Comparison of ENCODE assay signal across 10 cellular contexts in the genomic region with DNA sequence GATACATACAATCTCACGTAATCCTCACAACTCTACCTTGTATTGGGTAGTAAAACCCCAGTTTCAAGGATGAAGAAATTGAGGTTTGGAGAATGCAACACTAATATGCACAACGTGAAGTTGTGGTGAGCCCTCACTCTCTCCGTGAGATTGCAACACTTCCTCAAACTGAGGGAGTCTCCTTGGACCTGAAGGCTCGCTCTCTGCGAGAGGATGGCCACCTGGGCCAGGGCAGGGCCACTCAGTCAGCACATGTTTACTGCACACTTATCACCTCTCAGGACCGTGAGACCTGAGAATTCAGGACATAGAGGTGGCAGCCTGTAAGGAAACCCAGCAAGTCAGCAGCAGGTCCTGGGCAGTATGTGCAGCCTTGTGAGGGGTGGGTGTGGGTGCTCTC. TPM values are rescaled to one million over a fixed set of nuclear protein-coding genes. Genes with fewer than 3 reads are reported as not detected.
DNase-seq lines count a peak whose midpoint lies in the region; ATAC-seq and TF ChIP-seq lines count a peak whose summit lies in the region.
"Had no signal": no experiment of that assay in that cellular context is flagged by ENCODE, and none has a peak within 500 bp of the region (broad histone marks: within the 10 kb centered on the region; RNA-seq: fewer than 3 reads in every experiment).

No MANE protein-coding gene starts in this region.

- CTCF ChIA-PET in CD8-positive, alpha-beta T cell (lab: Charles Lee) = interaction anchor here (0.6 kb wide), 1 partner anchor 11 kb away, joined by 3 read pairs; no protein-coding TSS in a partner anchor
- CTCF ChIA-PET in activated CD8-positive, alpha-beta T cell treated with anti-CD3 and anti-CD28 coated beads for 36 hours (lab: Charles Lee) = no interaction called here
- CTCF ChIA-PET in naive thymus-derived CD4-positive, alpha-beta T cell (lab: Charles Lee) = interaction anchor here (0.8 kb wide), 1 partner anchor 9 kb away, joined by 3 read pairs; no protein-coding TSS in a partner anchor

- peaks cover 45% of the 10 kb centered on the region for H3K4me1 ChIP-seq in CD8-positive, alpha-beta T cell (ENCODE audit: insufficient read depth, low read length)
- peaks cover 15 to 60% of the 10 kb centered on the region in 2 donors for H3K4me1 ChIP-seq in naive thymus-derived CD4-positive, alpha-beta T cell (ENCODE audit: control insufficient read depth in 2 of 2, insufficient read depth in 2 of 2, low read length in 2 of 2)
- H3K4me1 ChIP-seq: Caco-2 had no signal

- POLR2A ChIA-PET in CD8-positive, alpha-beta T cell (lab: Charles Lee) = no interaction called here
- POLR2A ChIA-PET in activated CD8-positive, alpha-beta T cell treated with anti-CD3 and anti-CD28 coated beads for 36 hours (lab: Charles Lee) = interaction anchor here (1.1 kb wide), 1 partner anchor 9 kb away, joined by 4 read pairs; a partner anchor contains a TSS
- POLR2A ChIA-PET in naive thymus-derived CD4-positive, alpha-beta T cell (lab: Charles Lee) = interaction anchor here (1.3 to 1.7 kb wide), 3 partner anchors 8 to 41 kb away, joined by 3 to 8 read pairs (median 3); a partner anchor contains a TSS

- no peak overlapping the region for H3K4me3 ChIP-seq in CD8-positive, alpha-beta T cell (ENCODE audit: low read depth, low read length)
- no peak overlapping the region for H3K4me3 ChIP-seq in naive thymus-derived CD4-positive, alpha-beta T cell (ENCODE audit: low read length)
- H3K4me3 ChIP-seq: suprapubic skin had no signal

- H3K36me3 Mint-ChIP-seq in CD8-positive, alpha-beta T cell = peaks cover 84% of the 10 kb centered on the region
- peaks cover 37% of the 10 kb centered on the region for H3K36me3 Mint-ChIP-seq in activated CD8-positive, alpha-beta T cell treated with anti-CD3 and anti-CD28 coated beads for 36 hours (ENCODE audit: low read depth)
- peaks cover 21 to 53% (median 32%) of the 10 kb centered on the region in 5 donors for H3K36me3 Mint-ChIP-seq in naive thymus-derived CD4-positive, alpha-beta T cell

- H3K27ac ChIP-seq in CD8-positive, alpha-beta T cell (ENCODE audit: low read depth, low read length) = no peak overlapping the region
- H3K27ac ChIP-seq in naive thymus-derived CD4-positive, alpha-beta T cell (ENCODE audit: low read depth, low read length) = peak overlapping the region; percentile 70
- H3K27ac ChIP-seq: suprapubic skin had no signal

- H3K4me3 Mint-ChIP-seq in CD8-positive, alpha-beta T cell = no peak overlapping the region
- no peak overlapping the region for H3K4me3 Mint-ChIP-seq in activated CD8-positive, alpha-beta T cell treated with anti-CD3 and anti-CD28 coated beads for 36 hours
- H3K4me3 Mint-ChIP-seq in naive thymus-derived CD4-positive, alpha-beta T cell = peak overlapping the region; percentile 13 to 95 (median 75)

- TF ChIP-seq CTCF in CD8-positive, alpha-beta T cell (IDR thresholded peaks at IDR 0.05) = no peak
- no peak for TF ChIP-seq CTCF in activated CD8-positive, alpha-beta T cell treated with anti-CD3 and anti-CD28 coated beads for 36 hours (IDR thresholded peaks at IDR 0.05)

- H3K27me3 Mint-ChIP-seq in CD8-positive, alpha-beta T cell (ENCODE audit: low read depth) = no peaks in the 10 kb centered on the region
- no peaks in the 10 kb centered on the region for H3K27me3 Mint-ChIP-seq in activated CD8-positive, alpha-beta T cell treated with anti-CD3 and anti-CD28 coated beads for 36 hours
- no peaks in the 10 kb centered on the region for H3K27me3 Mint-ChIP-seq in naive thymus-derived CD4-positive, alpha-beta T cell

- DNase-seq in CD8-positive, alpha-beta T cell = no peak
- DNase-seq in Kasumi-1 (lab: John Stamatoyannopoulos, UW) (peak; percentile 66 to 70), germinal center (ENCODE audit: low spot score) (no peak)
- DNase-seq in activated CD8-positive, alpha-beta T cell treated with anti-CD3 and anti-CD28 coated beads for 36 hours = no peak
- DNase-seq in naive thymus-derived CD4-positive, alpha-beta T cell = peak in 1 of 9 donors; percentile 20
- DNase-seq: Caco-2, right cardiac atrium had no signal

- intact Hi-C loops in CD8-positive, alpha-beta T cell (cut with DNase I, micrococcal nuclease) = no loop called here
- intact Hi-C loops in activated CD8-positive, alpha-beta T cell treated with anti-CD3 and anti-CD28 coated beads for 36 hours (cut with micrococcal nuclease) = no loop called here
- intact Hi-C loops in naive thymus-derived CD4-positive, alpha-beta T cell (cut with micrococcal nuclease) = no loop called here

- peaks cover 56% of the 10 kb centered on the region for H3K4me1 Mint-ChIP-seq in CD8-positive, alpha-beta T cell (ENCODE audit: low read depth)
- peaks cover 44% of the 10 kb centered on the region for H3K4me1 Mint-ChIP-seq in activated CD8-positive, alpha-beta T cell treated with anti-CD3 and anti-CD28 coated beads for 36 hours (ENCODE audit: low read depth)
- H3K4me1 Mint-ChIP-seq in naive thymus-derived CD4-positive, alpha-beta T cell = peaks cover 54 to 79% (median 72%) of the 10 kb centered on the region in 7 donors

- no peak for ATAC-seq in CD8-positive, alpha-beta T cell
- no peak for ATAC-seq in activated CD8-positive, alpha-beta T cell treated with anti-CD3 and anti-CD28 coated beads for 36 hours
- peak; percentile 77 for ATAC-seq in naive thymus-derived CD4-positive, alpha-beta T cell
- ATAC-seq in GM19397 (IDR thresholded peaks at IDR 0.05; ENCODE audit: unreplicated experiment) (no peak), HG03469 (IDR thresholded peaks at IDR 0.05; ENCODE audit: unreplicated experiment) (no peak)
- ATAC-seq: right cardiac atrium had no signal

- H3K9me3 Mint-ChIP-seq in CD8-positive, alpha-beta T cell = no peaks in the 10 kb centered on the region
- no peaks in the 10 kb centered on the region for H3K9me3 Mint-ChIP-seq in activated CD8-positive, alpha-beta T cell treated with anti-CD3 and anti-CD28 coated beads for 36 hours
- H3K9me3 Mint-ChIP-seq in naive thymus-derived CD4-positive, alpha-beta T cell = no peaks in the 10 kb centered on the region

- H3K9me3 ChIP-seq in CD8-positive, alpha-beta T cell (ENCODE audit: low read length) = no peaks in the 10 kb centered on the region
- H3K9me3 ChIP-seq in naive thymus-derived CD4-positive, alpha-beta T cell (ENCODE audit: control insufficient read depth in 2 of 3, low read length in 3 of 3) = no peaks in the 10 kb centered on the region
- H3K9me3 ChIP-seq: Caco-2, suprapubic skin had no signal

- H3K36me3 ChIP-seq in CD8-positive, alpha-beta T cell (ENCODE audit: insufficient read depth, low read length) = peaks cover 21% of the 10 kb centered on the region
- H3K36me3 ChIP-seq in naive thymus-derived CD4-positive, alpha-beta T cell (ENCODE audit: control insufficient read depth in 2 of 3, insufficient read depth in 3 of 3, low read length in 3 of 3) = peaks cover 3 to 43% (median 10%) of the 10 kb centered on the region in 3 experiments

- H3K27me3 ChIP-seq in CD8-positive, alpha-beta T cell (ENCODE audit: insufficient read depth, low read length) = no peaks in the 10 kb centered on the region
- no peaks in the 10 kb centered on the region for H3K27me3 ChIP-seq in naive thymus-derived CD4-positive, alpha-beta T cell (ENCODE audit: control insufficient read depth in 2 of 2, insufficient read depth in 2 of 2, low read length in 2 of 2)
- H3K27me3 ChIP-seq: suprapubic skin had no signal

- H3K27ac Mint-ChIP-seq in CD8-positive, alpha-beta T cell = peak overlapping the region; percentile 69
- peak overlapping the region; percentile 65 for H3K27ac Mint-ChIP-seq in activated CD8-positive, alpha-beta T cell treated with anti-CD3 and anti-CD28 coated beads for 36 hours
- H3K27ac Mint-ChIP-seq in naive thymus-derived CD4-positive, alpha-beta T cell = peak overlapping the region; percentile 86 to 97 (median 92)

RNA-seq across cellular contexts. Expression of a gene that starts 8.7 kb away (rescaled TPM):
- 10 to 100 TPM; 19.0 to 20.4 TPM for total RNA-seq in CD8-positive, alpha-beta T cell
- total RNA-seq in activated CD8-positive, alpha-beta T cell treated with anti-CD3 and anti-CD28 coated beads for 36 hours = 10 to 100 TPM; 16.2 to 18.3 TPM
- 10 to 100 TPM; 22.5 to 51.1 (median 33.3) TPM for total RNA-seq in naive thymus-derived CD4-positive, alpha-beta T cell
- 1 to 10 TPM; 4.4 to 7.3 TPM for polyA plus RNA-seq in naive thymus-derived CD4-positive, alpha-beta T cell

RNA-seq across cellular contexts. Expression of a gene that starts 21.0 kb away (rescaled TPM):
- 10 to 100 TPM; 33.8 to 33.9 TPM for total RNA-seq in CD8-positive, alpha-beta T cell
- 10 to 100 TPM; 43.8 to 45.1 TPM for total RNA-seq in activated CD8-positive, alpha-beta T cell treated with anti-CD3 and anti-CD28 coated beads for 36 hours
- total RNA-seq in naive thymus-derived CD4-positive, alpha-beta T cell = 10 to 100 TPM; 28.7 to 49.8 (median 42.7) TPM
- polyA plus RNA-seq in naive thymus-derived CD4-positive, alpha-beta T cell = 10 to 100 TPM; 16.6 to 33.7 TPM

RNA-seq across cellular contexts. Expression of a gene that starts 41.8 kb away (rescaled TPM):
- total RNA-seq in CD8-positive, alpha-beta T cell = 10 to 100 TPM; 18.7 to 19.2 TPM
- total RNA-seq in activated CD8-positive, alpha-beta T cell treated with anti-CD3 and anti-CD28 coated beads for 36 hours = 10 to 100 TPM; 80.8 to 85.6 TPM
- 10 to 100 TPM; 44.5 to 87.5 (median 68.0) TPM for total RNA-seq in naive thymus-derived CD4-positive, alpha-beta T cell
- polyA plus RNA-seq in naive thymus-derived CD4-positive, alpha-beta T cell = 10 to 100 TPM in 1 of 2 donors, 1 to 10 TPM in 1; 7.6 to 13.7 TPM

Comparison
In these comparisons a context has a peak if more than half of its experiments do, and no peak if none do; other contexts are left out.
1. DNase-seq: peak in Kasumi-1 (2 of 2); none in CD8-positive, alpha-beta T cell (0 of 7), activated CD8-positive, alpha-beta T cell treated with anti-CD3 and anti-CD28 coated beads for 36 hours (single experiment) and germinal center (single experiment).
2. H3K4me3 Mint-ChIP-seq: peak in naive thymus-derived CD4-positive, alpha-beta T cell (10 of 10); none in CD8-positive, alpha-beta T cell (single experiment) and activated CD8-positive, alpha-beta T cell treated with anti-CD3 and anti-CD28 coated beads for 36 hours (single experiment).
3. Peak in every context shown above with its lines, with median percentiles within 50 percentile points of each other: H3K27ac Mint-ChIP-seq.